ENCODE assay signal across 32 cellular contexts in the genomic region with DNA sequence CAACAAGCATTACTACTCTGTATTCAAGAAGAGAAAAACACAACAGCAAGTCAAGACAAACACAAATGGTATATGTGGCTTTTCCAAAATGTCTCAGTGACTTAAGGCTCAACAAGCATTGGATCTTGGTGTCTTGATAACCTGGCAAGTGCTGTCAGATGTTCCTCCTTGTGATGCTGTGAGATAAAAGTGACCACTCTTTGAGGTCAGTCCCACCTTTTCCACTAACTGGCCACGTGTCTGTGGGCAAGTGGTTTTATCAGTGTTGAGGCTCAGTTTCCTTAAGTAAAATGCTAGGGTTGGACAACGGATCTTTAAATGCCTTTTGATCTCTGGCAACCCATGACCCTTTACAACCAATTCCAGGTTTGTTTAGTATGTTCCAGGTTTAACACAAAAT.
DNase-seq lines count a peak whose midpoint lies in the region; ATAC-seq and TF ChIP-seq lines count a peak whose summit lies in the region.
"Had no signal": no experiment of that assay in that cellular context is flagged by ENCODE, and none has a peak within 500 bp of the region (broad histone marks: within the 10 kb centered on the region; RNA-seq: fewer than 3 reads in every experiment).

No MANE protein-coding gene starts in this region.

- no peaks in the 10 kb centered on the region for H3K27me3 ChIP-seq in CD4-positive, CD25-positive, alpha-beta regulatory T cell (ENCODE audit: control insufficient read depth, insufficient read depth, low read length)
- H3K27me3 ChIP-seq in CD4-positive, alpha-beta memory T cell (ENCODE audit: insufficient read depth, low read length): no peaks in the 10 kb centered on the region
- H3K27me3 ChIP-seq: neutrophil, SJSA1 had no signal

- H3K36me3 Mint-ChIP-seq in CD4-positive, CD25-positive, alpha-beta regulatory T cell: peaks cover 36% of the 10 kb centered on the region
- peaks cover 29 to 36% of the 10 kb centered on the region in 2 donors for H3K36me3 Mint-ChIP-seq in CD4-positive, alpha-beta memory T cell
- H3K36me3 Mint-ChIP-seq in activated CD4-positive, alpha-beta memory T cell treated with anti-CD3 and anti-CD28 coated beads, Interleukin-2, amount 10 ng/mL, durations not matched to agents 7 days and 5 days (ENCODE audit: low read depth): peaks cover 77% of the 10 kb centered on the region
- peaks cover 10 to 20% (median 12%) of the 10 kb centered on the region in 3 donors for H3K36me3 Mint-ChIP-seq in immature natural killer cell
- peaks cover 7% of the 10 kb centered on the region for H3K36me3 Mint-ChIP-seq in WTC11

- CTCF ChIA-PET in CD4-positive, alpha-beta memory T cell (lab: Charles Lee; ENCODE audit: partially characterized antibody): interaction anchor here (3.5 kb wide), 1 partner anchor 97 kb away, joined by 12 read pairs; no protein-coding TSS in a partner anchor
- CTCF ChIA-PET in activated CD4-positive, alpha-beta memory T cell treated with anti-CD3 and anti-CD28 coated beads, Interleukin-2, amount 10 ng/mL, durations not matched to agents 7 days and 5 days (lab: Charles Lee): interaction anchor here (1.0 kb wide), 1 partner anchor 98 kb away, joined by 4 read pairs; no protein-coding TSS in a partner anchor
- CTCF ChIA-PET in WTC11 (lab: Charles Lee): no interaction called here

- peaks cover 57 to 95% (median 78%) of the 10 kb centered on the region in 4 donors for H3K4me1 Mint-ChIP-seq in CD4-positive, CD25-positive, alpha-beta regulatory T cell
- peaks cover 71 to 98% (median 87%) of the 10 kb centered on the region in 4 donors for H3K4me1 Mint-ChIP-seq in CD4-positive, alpha-beta memory T cell
- H3K4me1 Mint-ChIP-seq in activated CD4-positive, alpha-beta memory T cell treated with anti-CD3 and anti-CD28 coated beads, Interleukin-2, amount 10 ng/mL, durations not matched to agents 7 days and 5 days: peaks cover 91% of the 10 kb centered on the region
- H3K4me1 Mint-ChIP-seq in immature natural killer cell: peaks cover 79 to 89% of the 10 kb centered on the region in 2 donors
- H3K4me1 Mint-ChIP-seq in WTC11: no peaks in the 10 kb centered on the region

- no peak overlapping the region for H3K4me3 ChIP-seq in CD4-positive, CD25-positive, alpha-beta regulatory T cell (ENCODE audit: low read depth, low read length)
- H3K4me3 ChIP-seq in CD4-positive, alpha-beta memory T cell (ENCODE audit: low read length in 2 of 2): no peak overlapping the region
- H3K4me3 ChIP-seq: coronary artery, GM23248, prostate gland, SJSA1, thoracic aorta had no signal

- no peak overlapping the region for H3K27ac ChIP-seq in CD4-positive, CD25-positive, alpha-beta regulatory T cell (ENCODE audit: insufficient read depth, low read length, poor library complexity, severe bottlenecking)
- H3K27ac ChIP-seq in CD4-positive, alpha-beta memory T cell (ENCODE audit: low read depth, low read length): no peak overlapping the region
- H3K27ac ChIP-seq: coronary artery, GM23248, KMS-11, neutrophil, prostate gland, SJSA1, thoracic aorta had no signal

- H3K36me3 ChIP-seq in CD4-positive, CD25-positive, alpha-beta regulatory T cell (ENCODE audit: control insufficient read depth, insufficient read depth, low read length): peaks cover 2% of the 10 kb centered on the region
- H3K36me3 ChIP-seq in CD4-positive, alpha-beta memory T cell (ENCODE audit: insufficient read depth, low read length): peaks cover 4% of the 10 kb centered on the region
- H3K36me3 ChIP-seq: neutrophil, prostate gland, SJSA1, thoracic aorta had no signal

- peak overlapping the region in 2 of 4 donors; percentile 43 to 66 for H3K4me3 Mint-ChIP-seq in CD4-positive, CD25-positive, alpha-beta regulatory T cell
- H3K4me3 Mint-ChIP-seq in CD4-positive, alpha-beta memory T cell: peak overlapping the region in 1 of 8 donors; percentile 12
- H3K4me3 Mint-ChIP-seq in activated CD4-positive, alpha-beta memory T cell treated with anti-CD3 and anti-CD28 coated beads, Interleukin-2, amount 10 ng/mL, durations not matched to agents 7 days and 5 days: no peak overlapping the region
- H3K4me3 Mint-ChIP-seq in immature natural killer cell: peak overlapping the region; percentile 36 to 77 (median 74)
- H3K4me3 Mint-ChIP-seq in WTC11: no peak overlapping the region

- no peak for TF ChIP-seq CTCF in WTC11 (IDR thresholded peaks at IDR 0.05)

- no peak for DNase-seq in CD4-positive, CD25-positive, alpha-beta regulatory T cell
- DNase-seq in CD4-positive, alpha-beta memory T cell: no peak
- peak; percentile 70 for DNase-seq in activated CD4-positive, alpha-beta memory T cell treated with anti-CD3 and anti-CD28 coated beads, Interleukin-2, amount 10 ng/mL, durations not matched to agents 7 days and 5 days
- peak; percentile 62 to 64 (median 64) for DNase-seq in immature natural killer cell
- DNase-seq in WTC11 (ENCODE audit: low spot score): no peak
- no peak for DNase-seq in islet precursor cell
- DNase-seq: activated CD4-positive, alpha-beta T cell treated with anti-CD3 and anti-CD28 coated beads for 4 hours; activated CD8-positive, alpha-beta memory T cell treated with anti-CD3 and anti-CD28 coated beads, Interleukin-2, amount 50 U/mL, for 4 hours; activated gamma-delta T cell treated with Interleukin-2 at 50 U/mL for 16 hours; aorta; C1 segment of cervical spinal cord; effector memory CD4-positive, alpha-beta T cell; foreskin fibroblast; GM23248; left cardiac atrium; mammary epithelial cell; NCI-H1417; NCI-H2081; NCI-H2227 treated with DMSO at 0.1 percent for 48 hours; NCI-H69; stimulated activated CD4-positive, alpha-beta T cell treated with anti-CD3 and anti-CD28 coated beads, Interleukin-12 subunit alpha, Interleukin-12 subunit beta, amount 100 ng/mL, for 4 hours; stimulated activated CD4-positive, alpha-beta T cell treated with anti-CD3 and anti-CD28 coated beads, Interleukin-4, amount 100 ng/mL, for 24 hours; stimulated activated naive CD4-positive, alpha-beta T cell had no signal

- H3K4me1 ChIP-seq in CD4-positive, CD25-positive, alpha-beta regulatory T cell (ENCODE audit: control insufficient read depth, insufficient read depth, low read length, poor library complexity, severe bottlenecking): peaks cover 43% of the 10 kb centered on the region
- H3K4me1 ChIP-seq in CD4-positive, alpha-beta memory T cell (ENCODE audit: insufficient read depth, low read length): peaks cover 81% of the 10 kb centered on the region

- POLR2A ChIA-PET in CD4-positive, alpha-beta memory T cell (lab: Charles Lee; ENCODE audit: partially characterized antibody): interaction anchor here (0.6 to 1.8 kb wide), 3 partner anchors 9 to 97 kb away, joined by 3 to 6 read pairs (median 3); no protein-coding TSS in a partner anchor
- POLR2A ChIA-PET in activated CD4-positive, alpha-beta memory T cell treated with anti-CD3 and anti-CD28 coated beads, Interleukin-2, amount 10 ng/mL, durations not matched to agents 7 days and 5 days (lab: Charles Lee): interaction anchor here (1.3 to 2.0 kb wide), 3 partner anchors 12 to 96 kb away, joined by 4 to 6 read pairs (median 5); no protein-coding TSS in a partner anchor
- POLR2A ChIA-PET in WTC11 (lab: Charles Lee): no interaction called here

- peaks cover 0 to 9% (median 4%) of the 10 kb centered on the region in 7 donors for H3K9me3 Mint-ChIP-seq in CD4-positive, CD25-positive, alpha-beta regulatory T cell
- peaks cover 0 to 4% (median 0%) of the 10 kb centered on the region in 8 donors for H3K9me3 Mint-ChIP-seq in CD4-positive, alpha-beta memory T cell
- peaks cover 6% of the 10 kb centered on the region for H3K9me3 Mint-ChIP-seq in activated CD4-positive, alpha-beta memory T cell treated with anti-CD3 and anti-CD28 coated beads, Interleukin-2, amount 10 ng/mL, durations not matched to agents 7 days and 5 days
- H3K9me3 Mint-ChIP-seq in immature natural killer cell: peaks cover 0 to 6% (median 0%) of the 10 kb centered on the region in 6 donors
- peaks cover 24% of the 10 kb centered on the region for H3K9me3 Mint-ChIP-seq in WTC11

- no peaks in the 10 kb centered on the region for H3K27me3 Mint-ChIP-seq in CD4-positive, CD25-positive, alpha-beta regulatory T cell
- no peaks in the 10 kb centered on the region for H3K27me3 Mint-ChIP-seq in CD4-positive, alpha-beta memory T cell
- H3K27me3 Mint-ChIP-seq in activated CD4-positive, alpha-beta memory T cell treated with anti-CD3 and anti-CD28 coated beads, Interleukin-2, amount 10 ng/mL, durations not matched to agents 7 days and 5 days: no peaks in the 10 kb centered on the region
- peaks cover 3 to 6% (median 6%) of the 10 kb centered on the region in 3 donors for H3K27me3 Mint-ChIP-seq in immature natural killer cell (ENCODE audit: low read depth in 3 of 3)
- no peaks in the 10 kb centered on the region; the same call in 1 of the 2 replicates for H3K27me3 Mint-ChIP-seq in WTC11 (ENCODE audit: low read depth)

- no peak for ATAC-seq in CD4-positive, CD25-positive, alpha-beta regulatory T cell (ENCODE audit: low read depth in 2 of 2)
- ATAC-seq in HG02642 (IDR thresholded peaks at IDR 0.05; ENCODE audit: poor library complexity, unreplicated experiment): no peak
- ATAC-seq in WTC11: no peak
- ATAC-seq in GM21717 (IDR thresholded peaks at IDR 0.05; ENCODE audit: unreplicated experiment): no peak
- ATAC-seq: left cardiac atrium, sciatic nerve had no signal

- intact Hi-C loops in CD4-positive, alpha-beta memory T cell (cut with micrococcal nuclease): no loop called here

- peak overlapping the region in 2 of 3 donors; percentile 27 to 67 for H3K27ac Mint-ChIP-seq in CD4-positive, CD25-positive, alpha-beta regulatory T cell
- H3K27ac Mint-ChIP-seq in CD4-positive, alpha-beta memory T cell: peak overlapping the region in 6 of 7 donors; percentile 4 to 54 (median 24)
- H3K27ac Mint-ChIP-seq in activated CD4-positive, alpha-beta memory T cell treated with anti-CD3 and anti-CD28 coated beads, Interleukin-2, amount 10 ng/mL, durations not matched to agents 7 days and 5 days: peak overlapping the region; percentile 48
- H3K27ac Mint-ChIP-seq in immature natural killer cell (peak overlapping the region in 3 of 6 donors; percentile 2 to 65 (median 19)), WTC11 (no peak overlapping the region)

- H3K9me3 ChIP-seq in CD4-positive, CD25-positive, alpha-beta regulatory T cell (ENCODE audit: control insufficient read depth in 2 of 2, low read length in 2 of 2): no peaks in the 10 kb centered on the region
- H3K9me3 ChIP-seq in CD4-positive, alpha-beta memory T cell (ENCODE audit: control insufficient read depth in 1 of 2, low read length in 2 of 2): no peaks in the 10 kb centered on the region
- H3K9me3 ChIP-seq: neutrophil, prostate gland, SJSA1, thoracic aorta had no signal

TF ChIP-seq in WTC11, 78 proteins besides CTCF, POLR2A, EP300 and RAD21:
- TF ChIP-seq ELF4 (CRISPR knock-in tag; IDR thresholded peaks at IDR 0.05; ENCODE audit: low read depth): no peak
TF ChIP-seq in WTC11: peak in this region for 0.

Comparison
In these comparisons a context has a peak if more than half of its experiments do, and no peak if none do; other contexts are left out.
1. DNase-seq: peak in activated CD4-positive, alpha-beta memory T cell treated with anti-CD3 and anti-CD28 coated beads, Interleukin-2, amount 10 ng/mL, durations not matched to agents 7 days and 5 days (single experiment) and immature natural killer cell (3 of 3); none in CD4-positive, CD25-positive, alpha-beta regulatory T cell (0 of 3), CD4-positive, alpha-beta memory T cell (0 of 5), WTC11 (single experiment) and islet precursor cell (single experiment).
2. H3K4me3 Mint-ChIP-seq: peak in immature natural killer cell (5 of 5); none in activated CD4-positive, alpha-beta memory T cell treated with anti-CD3 and anti-CD28 coated beads, Interleukin-2, amount 10 ng/mL, durations not matched to agents 7 days and 5 days (single experiment) and WTC11 (single experiment).